Comparison of ENCODE assay signal across 8 cellular contexts in the genomic region with DNA sequence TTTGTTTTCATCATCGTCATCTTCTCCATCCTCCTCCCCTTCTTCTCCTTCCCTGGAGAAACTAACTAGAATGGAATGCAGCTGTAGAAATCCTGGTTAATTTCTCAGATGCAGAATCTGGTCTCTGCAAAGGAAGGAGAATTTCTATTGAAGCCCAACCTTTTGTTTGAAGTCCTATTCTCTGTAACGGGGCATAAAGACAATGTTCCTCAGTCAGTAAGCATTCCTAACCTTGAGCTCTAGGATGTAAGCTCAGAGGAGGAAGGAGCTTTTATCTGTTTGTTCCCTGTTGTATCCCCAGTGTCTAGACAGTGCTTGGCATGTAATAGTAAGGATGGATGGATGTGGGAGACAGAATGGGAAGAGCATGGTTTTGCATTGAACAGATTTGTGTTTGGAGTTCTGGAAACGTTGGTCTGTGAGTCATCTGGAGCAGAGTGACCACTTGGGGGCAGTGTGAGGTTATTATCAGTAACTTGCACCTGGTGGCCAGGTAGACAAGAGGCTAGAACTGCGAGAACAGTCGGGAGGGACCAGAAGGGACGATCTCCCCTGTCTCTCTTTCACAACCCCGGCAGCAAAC.
A peak's percentile ranks its signal among the peaks of the same experiment; 100 is the strongest.
DNase-seq lines count a peak whose midpoint lies in the region; TF ChIP-seq lines count a peak whose summit lies in the region.

No MANE protein-coding gene starts in this region.

- H3K4me1 ChIP-seq in ACC112 (ENCODE audit: control insufficient read depth, insufficient read depth, low read length, unreplicated experiment) (peaks cover 25% of the 10 kb centered on the region), sigmoid colon (peaks cover 0 to 23% (median 19%) of the 10 kb centered on the region in 4 donors)

- H3K27ac Mint-ChIP-seq in neural crest cell (ENCODE audit: unreplicated experiment): no peak overlapping the region

- H3K36me3 Mint-ChIP-seq in neural crest cell (ENCODE audit: low read depth): no peaks in the 10 kb centered on the region

- peaks cover 15% of the 10 kb centered on the region for H3K4me1 Mint-ChIP-seq in neural crest cell

- DNase-seq in NCI-H526 (lab: John Stamatoyannopoulos, UW) (peak; percentile 42 to 88), cardiac fibroblast (ENCODE audit: low read depth in 2 of 2) (peak; percentile 8 to 80), neural crest cell (ENCODE audit: low read depth, low spot score) (no peak), activated gamma-delta T cell (lab: John Stamatoyannopoulos, UW) (no peak), inferior parietal cortex (ENCODE audit: extremely low spot score) (no peak), sigmoid colon (no peak)

- no peaks in the 10 kb centered on the region for H3K27me3 ChIP-seq in ACC112 (ENCODE audit: insufficient read depth, low read length)
- H3K27me3 ChIP-seq in sigmoid colon: no peaks in the 10 kb centered on the region

- no peak for TF ChIP-seq EP300 in sigmoid colon (IDR thresholded peaks at IDR 0.05)

- peaks cover 7% of the 10 kb centered on the region for H3K27me3 Mint-ChIP-seq in neural crest cell (ENCODE audit: low read depth)

- 31 to 42% methylated on average over 7 of the region's 7 CpGs for WGBS in sigmoid colon, 2 donors

- H3K27ac ChIP-seq in ACC112 (ENCODE audit: low read depth, low read length) (peak overlapping the region; percentile 80), sigmoid colon (no peak overlapping the region)

- intact Hi-C loops in sigmoid colon (cut with DNase I): no loop called here

- peak overlapping the region; percentile 30; the same call in 1 of the 2 replicates for H3K4me3 ChIP-seq in ACC112 (ENCODE audit: low read depth, low read length)
- no peak overlapping the region for H3K4me3 ChIP-seq in cardiac fibroblast (replicated peaks in 1 of 2; ENCODE audit: low read depth in 2 of 2, low read length in 2 of 2)
- H3K4me3 ChIP-seq in sigmoid colon: no peak overlapping the region

- H3K36me3 ChIP-seq in ACC112 (ENCODE audit: insufficient read depth, low read length): no peaks in the 10 kb centered on the region
- no peaks in the 10 kb centered on the region for H3K36me3 ChIP-seq in sigmoid colon

- H3K9me3 Mint-ChIP-seq in neural crest cell: peaks cover 3% of the 10 kb centered on the region

- H3K4me3 Mint-ChIP-seq in neural crest cell: no peak overlapping the region

- TF ChIP-seq CTCF in GM12873 (IDR thresholded peaks at IDR 0.05; ENCODE audit: insufficient read depth, low read depth, low read length, missing control alignments) (peak; percentile 65), cardiac fibroblast (IDR thresholded peaks at IDR 0.05; ENCODE audit: low read depth, low read length) (peak; percentile 37), neural crest cell (conservative IDR thresholded peaks at IDR 0.05) (peak; percentile 59), sigmoid colon (IDR thresholded peaks at IDR 0.05) (peak in 1 of 4 experiments; percentile 14)

- H3K79me2 ChIP-seq in ACC112 (ENCODE audit: control insufficient read depth, insufficient read depth, low read length, unreplicated experiment): no peaks in the 10 kb centered on the region

- H2AFZ ChIP-seq in ACC112 (ENCODE audit: low read length, unreplicated experiment): peak overlapping the region; percentile 33

- no peaks in the 10 kb centered on the region for H3K9me3 ChIP-seq in sigmoid colon

- no peak for TF ChIP-seq POLR2A in sigmoid colon (IDR thresholded peaks at IDR 0.05)

Comparison
In these comparisons a context has a peak if more than half of its experiments do, and no peak if none do; other contexts are left out.
1. DNase-seq: peak in NCI-H526 (2 of 2) and cardiac fibroblast (2 of 2); none in neural crest cell (single experiment), activated gamma-delta T cell (single experiment), inferior parietal cortex (single experiment) and sigmoid colon (single experiment).